ENCODE assay signal across 11 cellular contexts in the genomic region with DNA sequence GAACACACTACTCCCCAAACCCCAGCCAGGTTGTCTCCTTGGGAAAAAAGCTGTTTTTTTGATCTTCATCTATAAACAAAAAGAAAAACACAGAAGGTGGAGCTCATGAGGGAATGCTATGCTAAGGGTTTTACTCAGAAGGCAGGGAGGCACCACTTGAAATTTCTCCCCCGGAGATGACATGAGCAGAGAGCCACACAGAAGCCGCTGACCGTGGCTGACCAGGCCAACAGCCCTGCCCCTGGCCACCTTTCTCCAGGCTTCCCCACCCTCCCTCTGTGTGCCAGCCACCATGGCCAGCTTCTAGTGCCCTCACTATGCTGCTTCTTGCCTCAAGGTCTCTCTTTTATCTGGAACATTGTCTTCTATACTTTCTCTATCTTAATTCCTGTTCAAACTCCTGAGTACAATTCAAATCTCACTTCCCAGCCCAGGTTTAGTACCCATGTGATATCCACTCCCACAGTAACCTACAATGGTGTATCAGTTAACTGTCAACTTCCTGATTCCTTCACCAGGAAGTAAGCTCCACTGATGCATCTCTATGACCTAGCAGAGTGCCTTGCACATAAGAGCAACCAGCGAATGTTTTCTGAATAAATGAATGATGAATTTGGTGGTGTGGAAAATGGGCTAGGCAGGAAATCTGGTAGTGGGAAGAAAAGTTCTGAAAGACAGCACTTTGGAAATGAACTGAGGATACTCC. TPM values are rescaled to one million over a fixed set of nuclear protein-coding genes. Genes with fewer than 3 reads are reported as not detected.
DNase-seq lines count a peak whose midpoint lies in the region; ATAC-seq, FAIRE-seq and TF ChIP-seq lines count a peak whose summit lies in the region.
"Had no signal": no experiment of that assay in that cellular context is flagged by ENCODE, and none has a peak within 500 bp of the region (broad histone marks: within the 10 kb centered on the region; RNA-seq: fewer than 3 reads in every experiment).

No MANE protein-coding gene starts in this region.

- no peak overlapping the region for H3K4me3 ChIP-seq in HepG2 (replicated peaks in 1 of 3; ENCODE audit: insufficient read depth in 1 of 3, low read depth in 2 of 3, low read length in 3 of 3)
- H3K4me3 ChIP-seq in esophagus squamous epithelium: no peak overlapping the region
- H3K4me3 ChIP-seq: sigmoid colon had no signal

- POLR2A ChIA-PET in HepG2 (lab: Yijun Ruan, JAX): interaction anchor here (0.9 kb wide), 1 partner anchor 15 kb away, joined by 8 read pairs; a partner anchor contains a TSS

- H3K4me1 ChIP-seq in HepG2 (ENCODE audit: insufficient read depth, low read length) (no peaks in the 10 kb centered on the region), esophagus squamous epithelium (peaks cover 0 to 24% (median 0%) of the 10 kb centered on the region in 3 donors)

- TSS peak; percentile 15 for BruUV-seq in HepG2 (replicated peaks; lab: Mats Ljungman, UMichigan)

- H4K20me1 ChIP-seq in HepG2 (ENCODE audit: insufficient read depth, low read length): peaks cover under 1% of the 10 kb centered on the region; the same call in 1 of the 2 replicates

- CTCF ChIA-PET in HepG2 (lab: Yijun Ruan, JAX; ENCODE audit: low intra/inter-chr PET ratio, low total read pairs): no interaction called here

- peaks cover 7% of the 10 kb centered on the region for H3K4me1 Mint-ChIP-seq in T-helper 2 cell treated with Interferon-gamma antibody and Interleukin-4, amounts not matched to agents 5 μg/mL and 100 μg/mL, for 36 hours (ENCODE audit: low read depth)
- H3K4me1 Mint-ChIP-seq in activated T-cell treated with anti-CD3 and anti-CD28 coated beads, Interleukin-2, amount 50 U/mL, for 24 hours (ENCODE audit: low read depth): peaks cover 6% of the 10 kb centered on the region

- TF ChIP-seq POLR2A in HepG2 (IDR thresholded peaks at IDR 0.05; ENCODE audit: insufficient read depth in 1 of 2, low read depth in 2 of 2, low read length in 2 of 2) (no peak), esophagus squamous epithelium (IDR thresholded peaks at IDR 0.05) (no peak)

- H2AFZ ChIP-seq in HepG2 (ENCODE audit: low read length): no peak overlapping the region

- H3K9me3 ChIP-seq in HepG2 (ENCODE audit: low read length): no peaks in the 10 kb centered on the region
- no peaks in the 10 kb centered on the region for H3K9me3 ChIP-seq in esophagus squamous epithelium
- H3K9me3 ChIP-seq: sigmoid colon had no signal

- TF ChIP-seq RAD21 in HepG2 (CRISPR knock-in tag; IDR thresholded peaks at IDR 0.05): no peak

- TF ChIP-seq CTCF in HepG2 (CRISPR knock-in tag; IDR thresholded peaks at IDR 0.05): no peak
- no peak for TF ChIP-seq CTCF in esophagus squamous epithelium (IDR thresholded peaks at IDR 0.05)

- intact Hi-C loops in HepG2 (cut with micrococcal nuclease; ENCODE audit: unreplicated experiment) (no loop called here), esophagus squamous epithelium (cut with DNase I) (no loop called here)

- FAIRE-seq in GM19239 (lab: Jason Lieb, UNC) (peak; percentile 18), HepG2 (lab: Jason Lieb, UNC) (no peak)
- FAIRE-seq: islet of Langerhans had no signal

- H3K36me3 ChIP-seq in HepG2 (replicated peaks in 1 of 2; ENCODE audit: control insufficient read depth in 1 of 2, insufficient read depth in 2 of 2, low read length in 2 of 2) (peaks cover 42 to 94% of the 10 kb centered on the region in 2 experiments), esophagus squamous epithelium (peaks cover 29 to 97% (median 33%) of the 10 kb centered on the region in 3 donors)

- in situ Hi-C loops in HepG2 (cut with HindIII; ENCODE audit: extremely low pct_ligation_motif_present, low pct_unique_long_range_greater_than_20kb): no loop called here

- H3K9ac ChIP-seq in HepG2 (ENCODE audit: insufficient read depth, low read depth, low read length): no peak overlapping the region
- H3K9ac ChIP-seq: KMS-11 had no signal

- no peak overlapping the region for H3K4me3 Mint-ChIP-seq in T-helper 2 cell treated with Interferon-gamma antibody and Interleukin-4, amounts not matched to agents 5 μg/mL and 100 μg/mL, for 36 hours
- H3K4me3 Mint-ChIP-seq in activated T-cell treated with anti-CD3 and anti-CD28 coated beads, Interleukin-2, amount 50 U/mL, for 24 hours: no peak overlapping the region

- no peaks in the 10 kb centered on the region for H3K9me3 Mint-ChIP-seq in T-helper 2 cell treated with Interferon-gamma antibody and Interleukin-4, amounts not matched to agents 5 μg/mL and 100 μg/mL, for 36 hours
- no peaks in the 10 kb centered on the region for H3K9me3 Mint-ChIP-seq in activated T-cell treated with anti-CD3 and anti-CD28 coated beads, Interleukin-2, amount 50 U/mL, for 24 hours

- H3K4me2 ChIP-seq in HepG2 (ENCODE audit: low read depth, low read length): no peak overlapping the region
- H3K4me2 ChIP-seq: KMS-11 had no signal

- DNase-seq in CD1c-positive myeloid dendritic cell (ENCODE audit: extremely low spot score) (peak; percentile 54), GM19239 (ENCODE audit: insufficient read length, low spot score) (no peak), HepG2 (ENCODE audit: low spot score) (no peak), NCI-H82 (lab: John Stamatoyannopoulos, UW) (no peak), esophagus squamous epithelium (lab: John Stamatoyannopoulos, UW) (no peak), NCI-H69 (lab: John Stamatoyannopoulos, UW) (no peak)
- DNase-seq in T-helper 2 cell treated with Interferon-gamma antibody and Interleukin-4, amounts not matched to agents 5 μg/mL and 100 μg/mL, for 36 hours (ENCODE audit: low spot score): no peak
- no peak for DNase-seq in activated T-cell treated with anti-CD3 and anti-CD28 coated beads, Interleukin-2, amount 50 U/mL, for 24 hours
- DNase-seq: sigmoid colon had no signal

- H3K36me3 Mint-ChIP-seq in T-helper 2 cell treated with Interferon-gamma antibody and Interleukin-4, amounts not matched to agents 5 μg/mL and 100 μg/mL, for 36 hours (ENCODE audit: low read depth): peaks cover 64% of the 10 kb centered on the region
- H3K36me3 Mint-ChIP-seq in activated T-cell treated with anti-CD3 and anti-CD28 coated beads, Interleukin-2, amount 50 U/mL, for 24 hours (ENCODE audit: low read depth): peaks cover 90% of the 10 kb centered on the region

- H3K27ac ChIP-seq in HepG2 (ENCODE audit: extremely low read length, insufficient read depth, low read length) (no peak overlapping the region), esophagus squamous epithelium (no peak overlapping the region)
- H3K27ac ChIP-seq: KMS-11 had no signal

- no peaks in the 10 kb centered on the region for H3K27me3 Mint-ChIP-seq in T-helper 2 cell treated with Interferon-gamma antibody and Interleukin-4, amounts not matched to agents 5 μg/mL and 100 μg/mL, for 36 hours (ENCODE audit: low read depth)
- H3K27me3 Mint-ChIP-seq in activated T-cell treated with anti-CD3 and anti-CD28 coated beads, Interleukin-2, amount 50 U/mL, for 24 hours: no peaks in the 10 kb centered on the region

- ATAC-seq in HepG2: no peak

- peak overlapping the region; percentile 76 for H3K27ac Mint-ChIP-seq in T-helper 2 cell treated with Interferon-gamma antibody and Interleukin-4, amounts not matched to agents 5 μg/mL and 100 μg/mL, for 36 hours
- no peak overlapping the region for H3K27ac Mint-ChIP-seq in activated T-cell treated with anti-CD3 and anti-CD28 coated beads, Interleukin-2, amount 50 U/mL, for 24 hours

- TF ChIP-seq EP300 in HepG2 (IDR thresholded peaks at IDR 0.05; ENCODE audit: low read depth in 2 of 2, low read length in 2 of 2) (no peak), HepG2 (CRISPR knock-in tag; IDR thresholded peaks at IDR 0.05; ENCODE audit: borderline replicate concordance) (no peak)

- H3K27me3 ChIP-seq in HepG2 (ENCODE audit: control insufficient read depth in 1 of 2, insufficient read depth in 2 of 2, low read length in 2 of 2) (no peaks in the 10 kb centered on the region), esophagus squamous epithelium (no peaks in the 10 kb centered on the region)
- H3K27me3 ChIP-seq: sigmoid colon had no signal

- peaks cover 18% of the 10 kb centered on the region for H3K79me2 ChIP-seq in HepG2 (ENCODE audit: insufficient read depth, low read length)

- WGBS in HepG2 (ENCODE audit: low lambda C conversion rate): 92% methylated on average over 4 of the region's 4 CpGs
- 76% methylated on average over 4 of the region's 4 CpGs for WGBS in esophagus squamous epithelium, 2 donors

RNA-seq across cellular contexts. Expression of a gene that starts 15.3 kb away (rescaled TPM):
- total RNA-seq in HepG2 (2016; rRNA removed; fragmentation: Illumina TruSeq; extraction: Trizol) (82.8 and 116 TPM in 2 replicates), esophagus squamous epithelium (100 to 1,000 TPM in 2 of 4 donors, 10 to 100 TPM in 2; 71.0 to 144 (median 98.2) TPM)
- 18.7 and 21.2 TPM in 2 replicates for total RNA-seq in HepG2 (2016; cell fraction: cytosol; rRNA removed; fragmentation: Illumina TruSeq; extraction: Trizol; ENCODE audit: low read depth)
- 83.7 and 119 TPM in 2 replicates for total RNA-seq in HepG2 (2016; cell fraction: insoluble cytoplasmic fraction; rRNA removed; fragmentation: Illumina TruSeq; extraction: Trizol)
- 35.7 and 39.5 TPM in 2 replicates for total RNA-seq in HepG2 (2016; cell fraction: membrane; rRNA removed; fragmentation: Illumina TruSeq; extraction: Trizol)
- total RNA-seq in HepG2 (2016; cell fraction: nucleus; rRNA removed; fragmentation: Illumina TruSeq; extraction: Trizol): 127 and 144 TPM in 2 replicates
- 491 and 558 TPM in 2 replicates for polyA plus RNA-seq in HepG2 (2011; rRNA removed)
- 344 and 527 TPM in 2 replicates for polyA plus RNA-seq in HepG2 (2011; cell fraction: cytosol; rRNA removed)
- polyA plus RNA-seq in HepG2 (2011; cell fraction: nucleus; rRNA removed): 114 and 137 TPM in 2 replicates
- 288 and 349 TPM in 2 replicates for polyA plus RNA-seq in HepG2 (2012)
- polyA plus RNA-seq in HepG2 (2016; cell fraction: cytosol; fragmentation: Illumina TruSeq; extraction: Trizol; ENCODE audit: low read depth): 46.6 and 49.9 TPM in 2 replicates
- 181 and 190 TPM in 2 replicates for polyA plus RNA-seq in HepG2 (2016; cell fraction: insoluble cytoplasmic fraction; fragmentation: Illumina TruSeq; extraction: Trizol; ENCODE audit: low read depth)
- 62.5 and 62.8 TPM in 2 replicates for polyA plus RNA-seq in HepG2 (2016; cell fraction: membrane; fragmentation: Illumina TruSeq; extraction: Trizol; ENCODE audit: low read depth)
- polyA plus RNA-seq in HepG2 (2016; cell fraction: nucleus; fragmentation: Illumina TruSeq; extraction: Trizol; ENCODE audit: insufficient read depth, low read depth): 365 and 398 TPM in 2 replicates
- 123 and 176 TPM in 2 replicates for polyA minus RNA-seq in HepG2 (2011; rRNA and poly(A)+ RNA removed; ENCODE audit: low replicate concordance)
- 150 and 184 TPM in 2 replicates for polyA minus RNA-seq in HepG2 (2011; cell fraction: cytosol; rRNA and poly(A)+ RNA removed)
- 93.0 and 135 TPM in 2 replicates for polyA minus RNA-seq in HepG2 (2011; cell fraction: nucleus; rRNA and poly(A)+ RNA removed)

RNA-seq across cellular contexts. Expression of a gene that starts 23.6 kb away (rescaled TPM):
- total RNA-seq in HepG2 (2016; rRNA removed; fragmentation: Illumina TruSeq; extraction: Trizol) (19.2 and 36.1 TPM in 2 replicates), esophagus squamous epithelium (1 to 10 TPM in 1 of 4 donors, under 1 TPM in 2, not detected in 1; 0.45 to 1.3 (median 0.92) TPM)
- total RNA-seq in HepG2 (2016; cell fraction: cytosol; rRNA removed; fragmentation: Illumina TruSeq; extraction: Trizol; ENCODE audit: low read depth): 2.3 and 3.4 TPM in 2 replicates
- total RNA-seq in HepG2 (2016; cell fraction: insoluble cytoplasmic fraction; rRNA removed; fragmentation: Illumina TruSeq; extraction: Trizol): 16.3 and 36.5 TPM in 2 replicates
- total RNA-seq in HepG2 (2016; cell fraction: membrane; rRNA removed; fragmentation: Illumina TruSeq; extraction: Trizol): 10.9 and 12.3 TPM in 2 replicates
- total RNA-seq in HepG2 (2016; cell fraction: nucleus; rRNA removed; fragmentation: Illumina TruSeq; extraction: Trizol): 68.9 and 81.8 TPM in 2 replicates
- polyA plus RNA-seq in HepG2 (2011; rRNA removed): 191 and 208 TPM in 2 replicates
- 101 and 153 TPM in 2 replicates for polyA plus RNA-seq in HepG2 (2011; cell fraction: cytosol; rRNA removed)
- polyA plus RNA-seq in HepG2 (2011; cell fraction: nucleus; rRNA removed): 157 and 160 TPM in 2 replicates
- 109 and 194 TPM in 2 replicates for polyA plus RNA-seq in HepG2 (2012)
- 4.3 and 4.6 TPM in 2 replicates for polyA plus RNA-seq in HepG2 (2016; cell fraction: cytosol; fragmentation: Illumina TruSeq; extraction: Trizol; ENCODE audit: low read depth)
- 26.1 and 30.5 TPM in 2 replicates for polyA plus RNA-seq in HepG2 (2016; cell fraction: insoluble cytoplasmic fraction; fragmentation: Illumina TruSeq; extraction: Trizol; ENCODE audit: low read depth)
- 9.4 and 10.7 TPM in 2 replicates for polyA plus RNA-seq in HepG2 (2016; cell fraction: membrane; fragmentation: Illumina TruSeq; extraction: Trizol; ENCODE audit: low read depth)
- 150 and 151 TPM in 2 replicates for polyA plus RNA-seq in HepG2 (2016; cell fraction: nucleus; fragmentation: Illumina TruSeq; extraction: Trizol; ENCODE audit: insufficient read depth, low read depth)
- polyA minus RNA-seq in HepG2 (2011; rRNA and poly(A)+ RNA removed; ENCODE audit: low replicate concordance): 0.14 and 109 TPM in 2 replicates
- 73.2 and 97.4 TPM in 2 replicates for polyA minus RNA-seq in HepG2 (2011; cell fraction: cytosol; rRNA and poly(A)+ RNA removed)
- 125 and 126 TPM in 2 replicates for polyA minus RNA-seq in HepG2 (2011; cell fraction: nucleus; rRNA and poly(A)+ RNA removed)

RNA-seq across cellular contexts. Expression of a gene that starts 46.2 kb away (rescaled TPM):
- total RNA-seq in HepG2 (2016; rRNA removed; fragmentation: Illumina TruSeq; extraction: Trizol) (19.6 and 26.6 TPM in 2 replicates), esophagus squamous epithelium (1 to 10 TPM in 3 of 4 donors, under 1 TPM in 1; 0.83 to 7.2 (median 4.5) TPM)
- total RNA-seq in HepG2 (2016; cell fraction: cytosol; rRNA removed; fragmentation: Illumina TruSeq; extraction: Trizol; ENCODE audit: low read depth): 2.4 and 2.8 TPM in 2 replicates
- 19.2 and 25.7 TPM in 2 replicates for total RNA-seq in HepG2 (2016; cell fraction: insoluble cytoplasmic fraction; rRNA removed; fragmentation: Illumina TruSeq; extraction: Trizol)
- 3.2 and 4.5 TPM in 2 replicates for total RNA-seq in HepG2 (2016; cell fraction: membrane; rRNA removed; fragmentation: Illumina TruSeq; extraction: Trizol)
- 30.6 and 31.4 TPM in 2 replicates for total RNA-seq in HepG2 (2016; cell fraction: nucleus; rRNA removed; fragmentation: Illumina TruSeq; extraction: Trizol)
- polyA plus RNA-seq in HepG2 (2011; rRNA removed): 8.2 and 11.1 TPM in 2 replicates
- 2.8 and 4.0 TPM in 2 replicates for polyA plus RNA-seq in HepG2 (2011; cell fraction: cytosol; rRNA removed)
- 17.1 and 18.5 TPM in 2 replicates for polyA plus RNA-seq in HepG2 (2011; cell fraction: nucleus; rRNA removed)
- polyA plus RNA-seq in HepG2 (2012): 6.4 and 8.8 TPM in 2 replicates
- polyA plus RNA-seq in HepG2 (2016; cell fraction: cytosol; fragmentation: Illumina TruSeq; extraction: Trizol; ENCODE audit: low read depth): 0.34 and 0.38 TPM in 2 replicates
- polyA plus RNA-seq in HepG2 (2016; cell fraction: insoluble cytoplasmic fraction; fragmentation: Illumina TruSeq; extraction: Trizol; ENCODE audit: low read depth): 10.8 and 11.7 TPM in 2 replicates
- polyA plus RNA-seq in HepG2 (2016; cell fraction: membrane; fragmentation: Illumina TruSeq; extraction: Trizol; ENCODE audit: low read depth): 0.88 and 1.1 TPM in 2 replicates
- polyA plus RNA-seq in HepG2 (2016; cell fraction: nucleus; fragmentation: Illumina TruSeq; extraction: Trizol; ENCODE audit: insufficient read depth, low read depth): 35.7 and 36.8 TPM in 2 replicates
- polyA minus RNA-seq in HepG2 (2011; rRNA and poly(A)+ RNA removed; ENCODE audit: low replicate concordance): 4.9 and 7.4 TPM in 2 replicates
- 7.1 and 7.9 TPM in 2 replicates for polyA minus RNA-seq in HepG2 (2011; cell fraction: cytosol; rRNA and poly(A)+ RNA removed)
- polyA minus RNA-seq in HepG2 (2011; cell fraction: nucleus; rRNA and poly(A)+ RNA removed): 37.7 and 50.3 TPM in 2 replicates
